In genomic region chr7:2232766-2233520, GRCh38 we compare ENCODE assay signal across 8 cellular contexts.
DNase-seq lines count a peak whose midpoint lies in the region; ATAC-seq lines count a peak whose summit lies in the region.

Gene MAD1L1 (minus strand): TSS chr7:2232945. CDS start chr7:2230133, 2,812 bp downstream.

- peak within 1 kb of the TSS; percentile 76 for H2AFZ ChIP-seq in ACC112 (ENCODE audit: low read length, unreplicated experiment)

- DNase-seq in NCI-H345 (lab: John Stamatoyannopoulos, UW) = peak; percentile 84
- peak; percentile 71 for DNase-seq in activated CD4-positive, CD25-positive, alpha-beta regulatory T cell treated with anti-CD3 and anti-CD28 coated beads, Interleukin-2, amount 50 U/mL, for 16 hours (ENCODE audit: low read depth, low spot score)
- DNase-seq in central memory CD4-positive, alpha-beta T cell = peak; percentile 83
- peak; percentile 92 for DNase-seq in islet precursor cell
- peak; percentile 86 for DNase-seq in stimulated activated CD4-positive, alpha-beta T cell treated with anti-CD3 and anti-CD28 coated beads, Interleukin-12 subunit alpha, Interleukin-12 subunit beta, amount 100 ng/mL, for 4 hours

- peaks cover 33% of the 10 kb centered on the region for H3K79me2 ChIP-seq in ACC112 (ENCODE audit: control insufficient read depth, insufficient read depth, low read length, unreplicated experiment)

- H3K4me3 ChIP-seq in ACC112 (ENCODE audit: low read depth, low read length) = peak within 1 kb of the TSS; percentile 100

- H3K4me1 ChIP-seq in ACC112 (ENCODE audit: control insufficient read depth, insufficient read depth, low read length, unreplicated experiment) = peaks cover 26% of the 10 kb centered on the region

- H3K27ac ChIP-seq in ACC112 (ENCODE audit: low read depth, low read length) = peak within 1 kb of the TSS; percentile 53; the same call in 1 of the 2 replicates

- H3K27me3 ChIP-seq in ACC112 (ENCODE audit: insufficient read depth, low read length) = no peaks in the 10 kb centered on the region

- peaks cover 2% of the 10 kb centered on the region; the same call in 1 of the 2 replicates for H3K36me3 ChIP-seq in ACC112 (ENCODE audit: insufficient read depth, low read length)

- ATAC-seq in GM18870 (IDR thresholded peaks at IDR 0.05; ENCODE audit: unreplicated experiment) (peak; percentile 46), HG03139 (IDR thresholded peaks at IDR 0.05; ENCODE audit: unreplicated experiment) (peak; percentile 55)

Comparison
In these comparisons a context has a peak if more than half of its experiments do, and no peak if none do; other contexts are left out.
1. Peak in every context shown above with its lines: DNase-seq, ATAC-seq, H3K4me3 ChIP-seq and H3K27ac ChIP-seq.